In the genomic region with DNA sequence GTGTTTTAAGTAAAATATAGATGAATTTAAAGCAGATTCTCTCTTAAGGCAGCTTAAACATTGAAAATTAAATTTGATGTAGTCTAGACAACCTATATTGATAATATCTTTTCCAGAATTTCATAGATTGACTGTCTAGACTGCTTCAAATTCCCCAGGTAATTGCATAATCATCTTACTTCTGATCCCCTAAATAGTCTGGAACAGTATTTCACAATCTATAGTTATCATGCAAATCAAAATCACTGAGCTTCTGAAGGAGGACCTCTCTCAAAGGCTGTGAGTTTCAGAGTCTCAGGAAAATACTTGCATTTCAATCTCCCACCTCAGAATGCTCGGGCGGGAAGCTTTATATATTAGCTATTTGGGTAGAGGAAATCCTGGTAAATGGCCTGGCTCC, we compare ENCODE assay signal across 19 cellular contexts.
A peak's percentile ranks its signal among the peaks of the same experiment; 100 is the strongest.
DNase-seq lines count a peak whose midpoint lies in the region; ATAC-seq, FAIRE-seq and TF ChIP-seq lines count a peak whose summit lies in the region.
"Had no signal": no experiment of that assay in that cellular context is flagged by ENCODE, and none has a peak within 500 bp of the region (broad histone marks: within the 10 kb centered on the region; RNA-seq: fewer than 3 reads in every experiment).

No MANE protein-coding gene starts in this region.

- no peak for TF ChIP-seq POLR2A in IMR-90 (IDR thresholded peaks at IDR 0.05; ENCODE audit: low read depth, low read length)

- dilution Hi-C loops in IMR-90 (cut with HindIII; ENCODE audit: low sequenced_read_pairs, unreplicated experiment) = no loop called here

- H3K27ac Mint-ChIP-seq in astrocyte (ENCODE audit: unreplicated experiment) (peak overlapping the region; percentile 45), mesothelial cell of epicardium (peak overlapping the region; percentile 50)
- no peak overlapping the region for H3K27ac Mint-ChIP-seq in activated CD8-positive, alpha-beta T cell treated with anti-CD3 and anti-CD28 coated beads for 36 hours
- H3K27ac Mint-ChIP-seq: CD4-positive, CD25-positive, alpha-beta regulatory T cell; T-cell had no signal

- DNase-seq in HAP-1 (ENCODE audit: low spot score in 2 of 2) (peak; percentile 25 to 74), IMR-90 (no peak), astrocyte (ENCODE audit: low read depth) (no peak), mesothelial cell of epicardium (ENCODE audit: low spot score in 2 of 2, unreplicated experiment in 2 of 2) (no peak), NCI-H2029 treated with DMSO at 0.1 percent for 48 hours (lab: John Stamatoyannopoulos, UW) (no peak), PC-3 (no peak)
- DNase-seq in activated CD8-positive, alpha-beta T cell treated with anti-CD3 and anti-CD28 coated beads for 36 hours = no peak
- DNase-seq: CD4-positive, CD25-positive, alpha-beta regulatory T cell; DND-41; HCEC 1CT; NCI-H1048; NCI-H1417 treated with DMSO at 0.1 percent for 48 hours; NCI-H187; NCI-H2227 treated with DMSO at 0.1 percent for 48 hours; NCI-H510A; NCI-H748 treated with DMSO at 0.1 percent for 48 hours; Peyer's patch; T-cell had no signal

- no peak for TF ChIP-seq CTCF in IMR-90 (conservative IDR thresholded peaks at IDR 0.05; ENCODE audit: low read depth, low read length)
- TF ChIP-seq CTCF in astrocyte (IDR thresholded peaks at IDR 0.05; ENCODE audit: insufficient read depth, low read depth, low read length) = no peak
- TF ChIP-seq CTCF in mesothelial cell of epicardium (IDR thresholded peaks at IDR 0.05; ENCODE audit: unreplicated experiment) = no peak
- no peak for TF ChIP-seq CTCF in activated CD8-positive, alpha-beta T cell treated with anti-CD3 and anti-CD28 coated beads for 36 hours (IDR thresholded peaks at IDR 0.05)
- no peak for TF ChIP-seq CTCF in PC-3 (conservative IDR thresholded peaks at IDR 0.05; ENCODE audit: low read depth, low read length)

- H3K9me3 ChIP-seq in HAP-1 (no peaks in the 10 kb centered on the region), IMR-90 (ENCODE audit: control insufficient read depth, insufficient read depth, low read length) (no peaks in the 10 kb centered on the region), astrocyte (ENCODE audit: insufficient read depth, low read depth, low read length) (no peaks in the 10 kb centered on the region), PC-3 (ENCODE audit: low read length) (no peaks in the 10 kb centered on the region)
- H3K9me3 ChIP-seq: Peyer's patch had no signal

- no peak overlapping the region for H3K14ac ChIP-seq in IMR-90 (replicated peaks; ENCODE audit: low read depth, low read length)

- H3K27me3 Mint-ChIP-seq in astrocyte (ENCODE audit: low read depth, unreplicated experiment) = no peaks in the 10 kb centered on the region
- H3K27me3 Mint-ChIP-seq in mesothelial cell of epicardium (ENCODE audit: low read depth) = no peaks in the 10 kb centered on the region
- no peaks in the 10 kb centered on the region for H3K27me3 Mint-ChIP-seq in activated CD8-positive, alpha-beta T cell treated with anti-CD3 and anti-CD28 coated beads for 36 hours
- H3K27me3 Mint-ChIP-seq: CD4-positive, CD25-positive, alpha-beta regulatory T cell; T-cell had no signal

- no peak overlapping the region for H3K4me3 ChIP-seq in HAP-1
- H3K4me3 ChIP-seq in IMR-90 (ENCODE audit: insufficient read depth, low read depth, low read length) = no peak overlapping the region
- H3K4me3 ChIP-seq in astrocyte (ENCODE audit: insufficient read depth, low read depth, low read length) = no peak overlapping the region
- H3K4me3 ChIP-seq in PC-3 (ENCODE audit: low read length) = no peak overlapping the region
- H3K4me3 ChIP-seq: Peyer's patch had no signal

- no peak overlapping the region for H3K4ac ChIP-seq in IMR-90 (ENCODE audit: low read depth, low read length)

- H3K36me3 Mint-ChIP-seq in astrocyte (ENCODE audit: low read depth, unreplicated experiment) = peaks cover 4% of the 10 kb centered on the region
- H3K36me3 Mint-ChIP-seq in mesothelial cell of epicardium = peaks cover 17% of the 10 kb centered on the region
- H3K36me3 Mint-ChIP-seq in activated CD8-positive, alpha-beta T cell treated with anti-CD3 and anti-CD28 coated beads for 36 hours (ENCODE audit: low read depth) = no peaks in the 10 kb centered on the region
- H3K36me3 Mint-ChIP-seq: CD4-positive, CD25-positive, alpha-beta regulatory T cell; T-cell had no signal

- no peak overlapping the region for H2BK20ac ChIP-seq in IMR-90 (ENCODE audit: low read depth, low read length)

- no TSS peak for BruUV-seq in IMR-90 (replicated peaks; lab: Mats Ljungman, UMichigan)
- no TSS peak for BruUV-seq in PC-3 (replicated peaks; lab: Mats Ljungman, UMichigan)

- CTCF ChIA-PET in IMR-90 (lab: Yijun Ruan, JAX) = no interaction called here
- CTCF ChIA-PET in activated CD8-positive, alpha-beta T cell treated with anti-CD3 and anti-CD28 coated beads for 36 hours (lab: Charles Lee) = no interaction called here
- CTCF ChIA-PET in PC-3 (lab: Charles Lee) = no interaction called here

- no peak overlapping the region for H3K9ac ChIP-seq in IMR-90 (ENCODE audit: low read depth, low read length)
- no peak overlapping the region for H3K9ac ChIP-seq in astrocyte (ENCODE audit: low read length)
- H3K9ac ChIP-seq in PC-3 (ENCODE audit: low read length) = no peak overlapping the region

- peaks cover 25% of the 10 kb centered on the region for H3K4me1 ChIP-seq in HAP-1
- H3K4me1 ChIP-seq in IMR-90 (ENCODE audit: control insufficient read depth, insufficient read depth, low read length) = peaks cover 7% of the 10 kb centered on the region
- H3K4me1 ChIP-seq in astrocyte (ENCODE audit: insufficient read depth, low read length) = no peaks in the 10 kb centered on the region
- H3K4me1 ChIP-seq in PC-3 (ENCODE audit: insufficient read depth, low read length) = 0 out of 2 replicates have a peak, but pooled peaks cover 5% of the 10 kb centered on the region
- H3K4me1 ChIP-seq: Peyer's patch had no signal

- H3F3A ChIP-seq in PC-3 (ENCODE audit: low read length, unreplicated experiment) = no peaks in the 10 kb centered on the region

- no peak overlapping the region for H3K18ac ChIP-seq in IMR-90 (ENCODE audit: low read depth, low read length)

- no CpG with 5 or more reads among the region's 2 CpGs for WGBS in IMR-90 (ENCODE audit: extremely low coverage in 2 of 2, insufficient read length in 1 of 2), 2 experiments

- H3K9me2 ChIP-seq in PC-3 (replicated peaks; ENCODE audit: low read length) = no peaks in the 10 kb centered on the region

- H4K20me1 ChIP-seq in IMR-90 (ENCODE audit: insufficient read depth, low read length) = no peaks in the 10 kb centered on the region
- no peaks in the 10 kb centered on the region for H4K20me1 ChIP-seq in astrocyte (ENCODE audit: insufficient read depth, low read length)
- H4K20me1 ChIP-seq in PC-3 (ENCODE audit: low read length) = no peaks in the 10 kb centered on the region

- no peaks in the 10 kb centered on the region for H3K27me3 ChIP-seq in HAP-1 (ENCODE audit: low read depth)
- H3K27me3 ChIP-seq in IMR-90 (ENCODE audit: control insufficient read depth, insufficient read depth, low read length) = no peaks in the 10 kb centered on the region
- H3K27me3 ChIP-seq in astrocyte (ENCODE audit: insufficient read depth, low read length) = no peaks in the 10 kb centered on the region
- no peaks in the 10 kb centered on the region for H3K27me3 ChIP-seq in PC-3 (ENCODE audit: low read length)
- H3K27me3 ChIP-seq: Peyer's patch had no signal

- H4K91ac ChIP-seq in IMR-90 (ENCODE audit: insufficient read depth, low read depth, low read length) = no peak overlapping the region

- H4K5ac ChIP-seq in IMR-90 (ENCODE audit: low read depth, low read length) = no peak overlapping the region

- H2AK9ac ChIP-seq in IMR-90 (replicated peaks; ENCODE audit: low read depth, low read length, poor library complexity) = no peak overlapping the region

- POLR2A ChIA-PET in IMR-90 (lab: Charles Lee; ENCODE audit: unreplicated experiment) = no interaction called here
- POLR2A ChIA-PET in activated CD8-positive, alpha-beta T cell treated with anti-CD3 and anti-CD28 coated beads for 36 hours (lab: Charles Lee) = no interaction called here
- POLR2A ChIA-PET in PC-3 (lab: Charles Lee; ENCODE audit: unreplicated experiment) = no interaction called here

- no peak overlapping the region for H3K56ac ChIP-seq in IMR-90 (ENCODE audit: extremely low read depth, insufficient read depth, low read length)

- H3K79me1 ChIP-seq in IMR-90 (ENCODE audit: low read depth in 1 of 2, low read length in 2 of 2) = peaks cover 20 to 54% of the 10 kb centered on the region in 2 experiments

- no peak overlapping the region for H2BK15ac ChIP-seq in IMR-90 (ENCODE audit: low read depth, low read length)

- H3K4me3 Mint-ChIP-seq in astrocyte (ENCODE audit: unreplicated experiment) (no peak overlapping the region), mesothelial cell of epicardium (no peak overlapping the region)
- H3K4me3 Mint-ChIP-seq in activated CD8-positive, alpha-beta T cell treated with anti-CD3 and anti-CD28 coated beads for 36 hours = no peak overlapping the region
- H3K4me3 Mint-ChIP-seq: CD4-positive, CD25-positive, alpha-beta regulatory T cell; T-cell had no signal

- no peak overlapping the region for H2BK5ac ChIP-seq in IMR-90 (ENCODE audit: low read depth, low read length, poor library complexity, severe bottlenecking)

- no peak overlapping the region for H3K4me2 ChIP-seq in IMR-90 (ENCODE audit: low read depth, low read length)
- H3K4me2 ChIP-seq in astrocyte (ENCODE audit: low read length) = no peak overlapping the region
- H3K4me2 ChIP-seq in PC-3 (ENCODE audit: low read length) = no peak overlapping the region

- no peaks in the 10 kb centered on the region for H3K79me2 ChIP-seq in astrocyte (ENCODE audit: insufficient read depth, low read length)
- H3K79me2 ChIP-seq in PC-3 (ENCODE audit: low read length) = no peaks in the 10 kb centered on the region

- H3K23ac ChIP-seq in IMR-90 (ENCODE audit: low read depth, low read length) = no peak overlapping the region

- H2BK120ac ChIP-seq in IMR-90 (ENCODE audit: low read depth, low read length) = no peak overlapping the region

- no peak overlapping the region for H2AFZ ChIP-seq in IMR-90 (replicated peaks; ENCODE audit: low read length, poor library complexity)
- no peak overlapping the region for H2AFZ ChIP-seq in astrocyte (ENCODE audit: low read depth, low read length)
- no peak overlapping the region for H2AFZ ChIP-seq in PC-3 (ENCODE audit: low read length)

- no peaks in the 10 kb centered on the region for H3K4me1 Mint-ChIP-seq in astrocyte (ENCODE audit: low read depth, unreplicated experiment)
- H3K4me1 Mint-ChIP-seq in mesothelial cell of epicardium = peaks cover 56% of the 10 kb centered on the region
- no peaks in the 10 kb centered on the region for H3K4me1 Mint-ChIP-seq in activated CD8-positive, alpha-beta T cell treated with anti-CD3 and anti-CD28 coated beads for 36 hours (ENCODE audit: low read depth)

- no peak overlapping the region for H3K27ac ChIP-seq in IMR-90 (ENCODE audit: insufficient read depth, low read length)
- H3K27ac ChIP-seq in astrocyte (ENCODE audit: low read depth, low read length) = no peak overlapping the region
- H3K27ac ChIP-seq in PC-3 (ENCODE audit: low read length) = no peak overlapping the region
- H3K27ac ChIP-seq: Peyer's patch had no signal

- no peak overlapping the region for H4K8ac ChIP-seq in IMR-90 (ENCODE audit: low read depth in 2 of 2, low read length in 2 of 2)

- no peak for ATAC-seq in IMR-90 (ENCODE audit: low read depth)
- no peak for ATAC-seq in activated CD8-positive, alpha-beta T cell treated with anti-CD3 and anti-CD28 coated beads for 36 hours
- ATAC-seq in PC-3 = no peak
- ATAC-seq: T-cell had no signal

- in situ Hi-C loops in HAP-1 (cut with MboI; ENCODE audit: low sequenced_read_pairs) = no loop called here
- in situ Hi-C loops in IMR-90 (cut with MboI; ENCODE audit: low sequenced_read_pairs) = no loop called here

- intact Hi-C loops in IMR-90 (cut with micrococcal nuclease) (no loop called here), PC-3 (cut with micrococcal nuclease) (no loop called here)
- intact Hi-C loops in activated CD8-positive, alpha-beta T cell treated with anti-CD3 and anti-CD28 coated beads for 36 hours (cut with micrococcal nuclease) = no loop called here

- TF ChIP-seq RAD21 in IMR-90 (IDR thresholded peaks at IDR 0.05; ENCODE audit: low read length) = no peak

- no peak for FAIRE-seq in astrocyte (lab: Jason Lieb, UNC)
- FAIRE-seq: GM12891 had no signal

- H3K9me3 Mint-ChIP-seq in astrocyte (ENCODE audit: unreplicated experiment) = no peaks in the 10 kb centered on the region
- no peaks in the 10 kb centered on the region for H3K9me3 Mint-ChIP-seq in mesothelial cell of epicardium
- peaks cover under 1% of the 10 kb centered on the region for H3K9me3 Mint-ChIP-seq in activated CD8-positive, alpha-beta T cell treated with anti-CD3 and anti-CD28 coated beads for 36 hours
- H3K9me3 Mint-ChIP-seq: T-cell had no signal

- H3K36me3 ChIP-seq in HAP-1 (replicated peaks) (no peaks in the 10 kb centered on the region), IMR-90 (ENCODE audit: control insufficient read depth, insufficient read depth, low read length) (peaks cover 10% of the 10 kb centered on the region), astrocyte (ENCODE audit: insufficient read depth, low read length) (no peaks in the 10 kb centered on the region), PC-3 (ENCODE audit: low read depth, low read length) (peaks cover 5% of the 10 kb centered on the region; the same call in 1 of the 2 replicates)
- H3K36me3 ChIP-seq: Peyer's patch had no signal

- H2AK5ac ChIP-seq in IMR-90 (ENCODE audit: low read depth, low read length) = no peak overlapping the region

- H3K9me1 ChIP-seq in IMR-90 (ENCODE audit: insufficient read depth, low read length) = 0 out of 2 replicates have a peak, but pooled peaks cover 2% of the 10 kb centered on the region

Comparison
In these comparisons a context has a peak if more than half of its experiments do, and no peak if none do; other contexts are left out.
1. DNase-seq: peak in HAP-1 (2 of 2); none in IMR-90 (single experiment), astrocyte (single experiment), mesothelial cell of epicardium (0 of 2), activated CD8-positive, alpha-beta T cell treated with anti-CD3 and anti-CD28 coated beads for 36 hours (single experiment), NCI-H2029 treated with DMSO at 0.1 percent for 48 hours (single experiment) and PC-3 (single experiment).